In genomic region chr12:57237952-57238853, GRCh38 we compare ENCODE assay signal across 9 cellular contexts. TPM values are rescaled to one million over a fixed set of nuclear protein-coding genes. Genes with fewer than 3 reads are reported as not detected.
DNase-seq lines count a peak whose midpoint lies in the region; ATAC-seq, FAIRE-seq and TF ChIP-seq lines count a peak whose summit lies in the region.
"Had no signal": no experiment of that assay in that cellular context is flagged by ENCODE, and none has a peak within 500 bp of the region (broad histone marks: within the 10 kb centered on the region; RNA-seq: fewer than 3 reads in every experiment).

No MANE protein-coding gene starts in this region.

- H3K27me3 Mint-ChIP-seq in activated naive CD4-positive, alpha-beta T cell treated with anti-CD3 and anti-CD28 coated beads, Interleukin-2, amount 50 U/mL, for 24 hours: peaks cover 22% of the 10 kb centered on the region

- H3K27ac ChIP-seq in Karpas-422 (ENCODE audit: low read length): no peak overlapping the region
- H3K27ac ChIP-seq in keratinocyte (ENCODE audit: control insufficient read depth, insufficient read depth, low read length): no peak overlapping the region
- no peak overlapping the region for H3K27ac ChIP-seq in thoracic aorta

- peak overlapping the region; percentile 89 for H3K4me3 Mint-ChIP-seq in activated naive CD4-positive, alpha-beta T cell treated with anti-CD3 and anti-CD28 coated beads, Interleukin-2, amount 50 U/mL, for 24 hours

- ATAC-seq in thoracic aorta (ENCODE audit: insufficient number of reproducible peaks, low FRiP score, low read depth): no peak
- no peak for ATAC-seq in GM21529 (IDR thresholded peaks at IDR 0.05; ENCODE audit: unreplicated experiment)
- ATAC-seq in GM18868 (IDR thresholded peaks at IDR 0.05; ENCODE audit: unreplicated experiment): no peak
- ATAC-seq in GM21723 (IDR thresholded peaks at IDR 0.05; ENCODE audit: unreplicated experiment): no peak

- H2AFZ ChIP-seq in Karpas-422 (ENCODE audit: low read length) (no peak overlapping the region), keratinocyte (ENCODE audit: control insufficient read depth, low read length) (peak overlapping the region; percentile 71)

- H3K9me2 ChIP-seq in Karpas-422 (replicated peaks; ENCODE audit: insufficient read depth, low read length): no peaks in the 10 kb centered on the region

- TF ChIP-seq CTCF in keratinocyte (optimal IDR thresholded peaks at IDR 0.05 in 1 of 3, IDR thresholded peaks at IDR 0.05 in 1 of 3, conservative IDR thresholded peaks at IDR 0.05 in 1 of 3; ENCODE audit: extremely low read depth in 1 of 3, insufficient read depth in 2 of 3, low read length in 3 of 3): no peak
- no peak for TF ChIP-seq CTCF in thoracic aorta (IDR thresholded peaks at IDR 0.05)

- H3K36me3 ChIP-seq in Karpas-422 (ENCODE audit: insufficient read depth, low read length) (no peaks in the 10 kb centered on the region; the same call in 1 of the 2 replicates), keratinocyte (ENCODE audit: control insufficient read depth in 2 of 2, extremely low read depth in 1 of 2, insufficient read depth in 2 of 2, low read length in 2 of 2) (peaks cover 11 to 18% of the 10 kb centered on the region in 2 experiments), thoracic aorta (peaks cover 6% of the 10 kb centered on the region)

- H3K9me1 ChIP-seq in keratinocyte (ENCODE audit: control insufficient read depth, extremely low read depth, insufficient read depth, low read length): no peaks in the 10 kb centered on the region

- peak; percentile 66 for DNase-seq in DMS53 treated with DMSO at 0.1 percent for 48 hours (lab: John Stamatoyannopoulos, UW; ENCODE audit: unreplicated experiment)
- DNase-seq in Karpas-422: no peak
- DNase-seq in keratinocyte (ENCODE audit: low read depth, low spot score): no peak
- DNase-seq in thoracic aorta (ENCODE audit: low spot score): no peak

- no peaks in the 10 kb centered on the region for H3K9me3 Mint-ChIP-seq in activated naive CD4-positive, alpha-beta T cell treated with anti-CD3 and anti-CD28 coated beads, Interleukin-2, amount 50 U/mL, for 24 hours

- H3K4me2 ChIP-seq in Karpas-422 (ENCODE audit: low read depth, low read length, poor library complexity, severe bottlenecking): peak overlapping the region; percentile 99
- H3K4me2 ChIP-seq in keratinocyte (ENCODE audit: control insufficient read depth, extremely low read depth, insufficient read depth, low read depth, low read length): peak overlapping the region; percentile 94

- dilution Hi-C loops in keratinocyte (cut with MboI; ENCODE audit: extremely low pct_ligation_motif_present, low sequenced_read_pairs): no loop called here

- H3K27ac Mint-ChIP-seq in activated naive CD4-positive, alpha-beta T cell treated with anti-CD3 and anti-CD28 coated beads, Interleukin-2, amount 50 U/mL, for 24 hours: no peak overlapping the region

- H3K36me3 Mint-ChIP-seq in activated naive CD4-positive, alpha-beta T cell treated with anti-CD3 and anti-CD28 coated beads, Interleukin-2, amount 50 U/mL, for 24 hours: peaks cover 11% of the 10 kb centered on the region

- peaks cover 63% of the 10 kb centered on the region for H3K4me1 Mint-ChIP-seq in activated naive CD4-positive, alpha-beta T cell treated with anti-CD3 and anti-CD28 coated beads, Interleukin-2, amount 50 U/mL, for 24 hours

- no peaks in the 10 kb centered on the region for H3K9me3 ChIP-seq in Karpas-422 (ENCODE audit: low read length)
- H3K9me3 ChIP-seq in keratinocyte (ENCODE audit: control insufficient read depth, low read depth, low read length): no peaks in the 10 kb centered on the region
- H3K9me3 ChIP-seq in thoracic aorta: no peaks in the 10 kb centered on the region

- H3K27me3 ChIP-seq in Karpas-422 (ENCODE audit: low read length) (no peaks in the 10 kb centered on the region), keratinocyte (ENCODE audit: control insufficient read depth, extremely low read depth, insufficient read depth, low read length) (peaks cover 44% of the 10 kb centered on the region), thoracic aorta (replicated peaks; ENCODE audit: insufficient read depth) (peaks cover 18% of the 10 kb centered on the region)

- peaks cover 89% of the 10 kb centered on the region for H3K4me1 ChIP-seq in Karpas-422 (ENCODE audit: low read length)
- H3K4me1 ChIP-seq in keratinocyte (ENCODE audit: control insufficient read depth, extremely low read depth, insufficient read depth, low read length): peaks cover 80% of the 10 kb centered on the region
- peaks cover 28 to 56% of the 10 kb centered on the region in 2 donors for H3K4me1 ChIP-seq in thoracic aorta (ENCODE audit: control insufficient read depth in 1 of 2, low read depth in 2 of 2)

- H3K79me2 ChIP-seq in Karpas-422 (ENCODE audit: low read length) (no peaks in the 10 kb centered on the region), keratinocyte (ENCODE audit: control insufficient read depth, insufficient read depth, low read length) (no peaks in the 10 kb centered on the region)

- peak overlapping the region; percentile 37; the same call in 1 of the 2 replicates for H3K4me3 ChIP-seq in Karpas-422 (ENCODE audit: low read length)
- H3K4me3 ChIP-seq in keratinocyte (ENCODE audit: control insufficient read depth in 2 of 3, extremely low read depth in 1 of 3, insufficient read depth in 2 of 3, low read depth in 1 of 3, low read length in 3 of 3): peak overlapping the region in 2 of 3 experiments; percentile 51 to 71
- H3K4me3 ChIP-seq in thoracic aorta: peak overlapping the region; percentile 81

- FAIRE-seq in keratinocyte (lab: Jason Lieb, UNC): no peak

- 0 out of 2 replicates have a peak overlapping the region, but pooled peaks have one; percentile 41 for H3K9ac ChIP-seq in Karpas-422 (ENCODE audit: low read length)
- peak overlapping the region; percentile 44 for H3K9ac ChIP-seq in keratinocyte (ENCODE audit: control insufficient read depth, extremely low read depth, insufficient read depth, low read length)

- peaks cover 7% of the 10 kb centered on the region; the same call in 1 of the 2 replicates for H4K20me1 ChIP-seq in Karpas-422 (ENCODE audit: insufficient read depth, low read depth, low read length)
- H4K20me1 ChIP-seq in keratinocyte (ENCODE audit: control insufficient read depth, extremely low read depth, insufficient read depth, low read length): no peaks in the 10 kb centered on the region

RNA-seq across cellular contexts. Expression of gene SHMT2, which starts 8.7 kb away (rescaled TPM):
- 399 and 449 TPM in 2 replicates for total RNA-seq in Karpas-422 (2014; rRNA removed; shearing (Covaris generic); ENCODE audit: low replicate concordance)
- 84.0 to 180 TPM (median 128 TPM) in 3 replicates for polyA plus RNA-seq in keratinocyte
- 82.9 TPM for polyA plus RNA-seq in keratinocyte (2011; ENCODE audit: low read depth)
- 78.8 and 160 TPM in 2 replicates for polyA plus RNA-seq in keratinocyte (2011; cell fraction: cytosol; rRNA removed)
- 115 and 120 TPM in 2 replicates for polyA plus RNA-seq in keratinocyte (2011; cell fraction: nucleus; rRNA removed)
- polyA plus RNA-seq in keratinocyte (2012; ENCODE audit: low replicate concordance): 141 and 149 TPM in 2 replicates
- polyA minus RNA-seq in keratinocyte: 138 to 210 TPM (median 151 TPM) in 3 replicates
- polyA minus RNA-seq in keratinocyte (2011; cell fraction: cytosol; rRNA and poly(A)+ RNA removed): 125 TPM
- polyA minus RNA-seq in keratinocyte (2011; cell fraction: nucleus; rRNA and poly(A)+ RNA removed): 64.8 and 69.3 TPM in 2 replicates
- 10 to 100 TPM; 57.3 to 60.4 TPM for total RNA-seq in thoracic aorta

RNA-seq across cellular contexts. Expression of gene STAC3, which starts 12.8 kb away (rescaled TPM):
- 5.9 and 7.8 TPM in 2 replicates for total RNA-seq in Karpas-422 (2014; rRNA removed; shearing (Covaris generic); ENCODE audit: low replicate concordance)
- 0.27 to 0.94 TPM (median 0.62 TPM) in 3 replicates for polyA plus RNA-seq in keratinocyte
- 2.1 TPM for polyA plus RNA-seq in keratinocyte (2011; ENCODE audit: low read depth)
- 0.09 and 0.13 TPM in 2 replicates for polyA plus RNA-seq in keratinocyte (2011; cell fraction: cytosol; rRNA removed)
- polyA plus RNA-seq in keratinocyte (2011; cell fraction: nucleus; rRNA removed): 1.4 and 3.6 TPM in 2 replicates
- polyA plus RNA-seq in keratinocyte (2012; ENCODE audit: low replicate concordance): 0.33 and 1.1 TPM in 2 replicates
- 1.4 TPM in 1 of 3 replicates, not detected in the others for polyA minus RNA-seq in keratinocyte
- polyA minus RNA-seq in keratinocyte (2011; cell fraction: cytosol; rRNA and poly(A)+ RNA removed): not detected
- polyA minus RNA-seq in keratinocyte (2011; cell fraction: nucleus; rRNA and poly(A)+ RNA removed): 2.2 TPM in 1 of 2 replicates, not detected in the other
- total RNA-seq in thoracic aorta: under 1 TPM; 0.27 to 0.56 TPM

RNA-seq across cellular contexts. Expression of gene NXPH4, which starts 21.6 kb away (rescaled TPM):
- 2.9 and 4.2 TPM in 2 replicates for total RNA-seq in Karpas-422 (2014; rRNA removed; shearing (Covaris generic); ENCODE audit: low replicate concordance)
- 0.97 to 1.4 TPM (median 1.2 TPM) in 3 replicates for polyA plus RNA-seq in keratinocyte
- polyA plus RNA-seq in keratinocyte (2011; ENCODE audit: low read depth): 1.2 TPM
- 0.66 and 1.9 TPM in 2 replicates for polyA plus RNA-seq in keratinocyte (2011; cell fraction: cytosol; rRNA removed)
- polyA plus RNA-seq in keratinocyte (2011; cell fraction: nucleus; rRNA removed): 1.7 and 2.1 TPM in 2 replicates
- polyA plus RNA-seq in keratinocyte (2012; ENCODE audit: low replicate concordance): 4.3 and 9.2 TPM in 2 replicates
- 1.1 to 3.6 TPM (median 1.1 TPM) in 3 replicates for polyA minus RNA-seq in keratinocyte
- polyA minus RNA-seq in keratinocyte (2011; cell fraction: cytosol; rRNA and poly(A)+ RNA removed): 8.2 TPM
- 2.1 and 2.2 TPM in 2 replicates for polyA minus RNA-seq in keratinocyte (2011; cell fraction: nucleus; rRNA and poly(A)+ RNA removed)
- total RNA-seq in thoracic aorta: under 1 TPM in 1 of 2 donors, not detected in 1; 0.81 TPM
- total RNA-seq: left colon had no signal
